21 cellular contexts compared by ENCODE assay signal in the genomic region with DNA sequence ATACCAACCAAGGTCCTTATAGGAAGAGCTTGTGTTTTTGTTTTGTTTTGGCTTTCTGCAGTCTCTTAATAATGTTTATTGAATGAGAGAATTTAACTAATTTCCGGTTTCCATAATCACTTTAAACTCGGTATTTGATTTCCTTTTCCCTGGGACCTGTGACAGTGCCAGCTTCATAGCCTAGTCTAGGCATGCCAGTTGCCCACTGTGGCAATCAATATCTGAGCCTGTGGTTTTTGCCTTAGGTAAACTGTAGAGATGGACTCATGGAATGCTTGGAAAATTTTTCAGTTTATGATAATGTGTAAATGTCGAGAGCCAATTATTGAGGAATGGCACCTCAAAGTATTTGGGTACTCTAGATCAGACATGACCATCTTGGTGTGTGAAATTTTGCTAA.
"Had no signal": no experiment of that assay in that cellular context is flagged by ENCODE, and none has a peak within 500 bp of the region (broad histone marks: within the 10 kb centered on the region; RNA-seq: fewer than 3 reads in every experiment).

No MANE protein-coding gene starts in this region.

- DNase-seq: effector memory CD8-positive, alpha-beta T cell; gastrocnemius medialis; heart right ventricle; hypothalamus; left ventricle myocardium superior; mesendoderm; naive B cell; occipital lobe; pancreas; right cardiac atrium; stimulated activated CD4-positive, alpha-beta T cell treated with anti-CD3 and anti-CD28 coated beads, Interleukin-4, amount 100 ng/mL, for 1 hour; stimulated activated CD8-positive, alpha-beta memory T cell treated with anti-CD3 and anti-CD28 coated beads, Interleukin-4, amount 100 ng/mL, for 48 hours; stimulated activated naive CD8-positive, alpha-beta T cell treated with anti-CD3 and anti-CD28 coated beads, Interleukin-15, Interleukin-2, amounts not matched to agents 100 U/mL and 50 U/mL, for 24 hours; thyroid gland had no signal

- H3K27ac ChIP-seq: esophagus muscularis mucosa, gastrocnemius medialis, heart right ventricle, thyroid gland had no signal

- ATAC-seq: effector memory CD8-positive, alpha-beta T cell; gastrocnemius medialis; heart right ventricle; left ventricle myocardium superior; right cardiac atrium; stimulated activated effector memory CD8-positive, alpha-beta T cell treated with anti-CD3 and anti-CD28 coated beads, Interleukin-12 subunit alpha, Interleukin-12 subunit beta, amount 100 ng/mL, for 72 hours; stimulated activated naive CD8-positive, alpha-beta T cell treated with anti-CD3 and anti-CD28 coated beads, Interleukin-15, Interleukin-2, amounts not matched to agents 100 U/mL and 50 U/mL, for 24 hours had no signal

- FAIRE-seq: islet of Langerhans, pancreas, urothelium cell line had no signal

- H3K36me3 ChIP-seq: esophagus muscularis mucosa, gastrocnemius medialis, heart right ventricle, pancreas, suprapubic skin, thyroid gland had no signal

- H3K4me2 ChIP-seq: smooth muscle cell had no signal

- H3K4me3 ChIP-seq: esophagus muscularis mucosa, gastrocnemius medialis, heart right ventricle, lung, pancreas, smooth muscle cell, suprapubic skin, thyroid gland had no signal

- H3K9me3 ChIP-seq: esophagus muscularis mucosa, gastrocnemius medialis, heart right ventricle, pancreas, suprapubic skin, thyroid gland had no signal

- H3K27me3 ChIP-seq: esophagus muscularis mucosa, gastrocnemius medialis, heart right ventricle, pancreas, suprapubic skin, thyroid gland had no signal
